ENCODE assay signal across 8 cellular contexts in genomic region chr6:159134701-159135364, GRCh38. TPM values are rescaled to one million over a fixed set of nuclear protein-coding genes. Genes with fewer than 3 reads are reported as not detected.
A peak's percentile ranks its signal among the peaks of the same experiment; 100 is the strongest.
DNase-seq lines count a peak whose midpoint lies in the region; ATAC-seq and TF ChIP-seq lines count a peak whose summit lies in the region.

No MANE protein-coding gene starts in this region.

- no peaks in the 10 kb centered on the region for H3K79me1 ChIP-seq in IMR-90 (ENCODE audit: low read depth in 1 of 2, low read length in 2 of 2)

- in situ Hi-C loops in IMR-90 (cut with MboI; ENCODE audit: low sequenced_read_pairs), result no loop called here

- CTCF ChIA-PET in BJ (lab: Yijun Ruan, JAX) (interaction anchor here (0.6 to 5.9 kb wide), 30 partner anchors 12 to 898 kb away, joined by 3 to 111 read pairs (median 5); partner anchors contain the start of genes RSPH3 and TAGAP), IMR-90 (lab: Yijun Ruan, JAX) (interaction anchor here (0.6 to 1.8 kb wide), 9 partner anchors 9 to 654 kb away, joined by 3 to 18 read pairs (median 4); no protein-coding TSS in a partner anchor), PC-9 (lab: Charles Lee) (interaction anchor here (0.5 to 1.0 kb wide), 9 partner anchors 10 to 1378 kb away, joined by 3 to 5 read pairs (median 4); no protein-coding TSS in a partner anchor)

- no peak overlapping the region for H4K5ac ChIP-seq in IMR-90 (ENCODE audit: low read depth, low read length)

- no peaks in the 10 kb centered on the region for H3K9me2 ChIP-seq in PC-9 (ENCODE audit: insufficient read depth)

- H3K79me2 ChIP-seq in PC-9 (ENCODE audit: low read depth), result no peaks in the 10 kb centered on the region

- no peaks in the 10 kb centered on the region for H3F3A ChIP-seq in PC-9 (ENCODE audit: insufficient read depth, low read depth)

- no peaks in the 10 kb centered on the region for H3K9me3 ChIP-seq in IMR-90 (ENCODE audit: control insufficient read depth, insufficient read depth, low read length)
- no peaks in the 10 kb centered on the region for H3K9me3 ChIP-seq in PC-9 (ENCODE audit: insufficient read depth, low read depth)
- no peaks in the 10 kb centered on the region for H3K9me3 ChIP-seq in neutrophil
- no peaks in the 10 kb centered on the region for H3K9me3 ChIP-seq in testis

- no peak overlapping the region for H3K23ac ChIP-seq in IMR-90 (ENCODE audit: low read depth, low read length)

- H4K8ac ChIP-seq in IMR-90 (ENCODE audit: low read depth in 2 of 2, low read length in 2 of 2), result no peak overlapping the region

- H3K9me1 ChIP-seq in IMR-90 (ENCODE audit: insufficient read depth, low read length), result no peaks in the 10 kb centered on the region

- H4K20me1 ChIP-seq in IMR-90 (ENCODE audit: insufficient read depth, low read length), result no peaks in the 10 kb centered on the region
- H4K20me1 ChIP-seq in PC-9 (ENCODE audit: insufficient read depth), result no peaks in the 10 kb centered on the region

- intact Hi-C loops in IMR-90 (cut with micrococcal nuclease) (loop anchor here (1.0 to 2.0 kb wide), 3 partner anchors 93 to 431 kb away; no protein-coding TSS in a partner anchor), PC-9 (cut with micrococcal nuclease; ENCODE audit: unreplicated experiment) (loop anchor here (1.0 to 10.0 kb wide), 4 partner anchors 90 to 914 kb away; partner anchors contain the start of gene TAGAP), testis (cut with DNase I; ENCODE audit: low total_unique reads) (loop anchor here (10.0 kb wide), 2 partner anchors 90 to 130 kb away; partner anchors contain the start of genes RSPH3 and TAGAP)

- no peak overlapping the region for H4K91ac ChIP-seq in IMR-90 (ENCODE audit: insufficient read depth, low read depth, low read length)

- no peak overlapping the region for H2AK5ac ChIP-seq in IMR-90 (ENCODE audit: low read depth, low read length)

- H2BK20ac ChIP-seq in IMR-90 (ENCODE audit: low read depth, low read length), result no peak overlapping the region

- peak; percentile 97 for TF ChIP-seq CTCF in BJ (IDR thresholded peaks at IDR 0.05; ENCODE audit: insufficient read depth, low read depth, low read length)
- peak; percentile 83 for TF ChIP-seq CTCF in IMR-90 (conservative IDR thresholded peaks at IDR 0.05; ENCODE audit: low read depth, low read length)
- peak; percentile 94 for TF ChIP-seq CTCF in PC-9 (conservative IDR thresholded peaks at IDR 0.05)
- TF ChIP-seq CTCF in neutrophil (IDR thresholded peaks at IDR 0.05), result peak; percentile 89
- TF ChIP-seq CTCF in testis (IDR thresholded peaks at IDR 0.05), result peak; percentile 87 to 94 (median 89)

- H3K18ac ChIP-seq in IMR-90 (ENCODE audit: low read depth, low read length), result no peak overlapping the region

- H3K27ac ChIP-seq in IMR-90 (ENCODE audit: insufficient read depth, low read length) (no peak overlapping the region), PC-9 (no peak overlapping the region), neutrophil (no peak overlapping the region), testis (no peak overlapping the region)

- no peaks in the 10 kb centered on the region for H3K4me1 ChIP-seq in IMR-90 (ENCODE audit: control insufficient read depth, insufficient read depth, low read length)
- no peaks in the 10 kb centered on the region for H3K4me1 ChIP-seq in PC-9 (replicated peaks; ENCODE audit: insufficient read depth)
- no peaks in the 10 kb centered on the region for H3K4me1 ChIP-seq in neutrophil (ENCODE audit: control insufficient read depth in 1 of 2, insufficient read depth in 1 of 2, low read depth in 1 of 2, low read length in 1 of 2)
- peaks cover 36% of the 10 kb centered on the region for H3K4me1 ChIP-seq in testis

- dilution Hi-C loops in IMR-90 (cut with HindIII; ENCODE audit: low sequenced_read_pairs, unreplicated experiment), result no loop called here

- H3K4me3 ChIP-seq in BJ (ENCODE audit: low read depth, low read length) (no peak overlapping the region), IMR-90 (ENCODE audit: insufficient read depth, low read depth, low read length) (no peak overlapping the region), PC-9 (no peak overlapping the region), neutrophil (ENCODE audit: low read depth in 1 of 2, low read length in 1 of 2) (no peak overlapping the region), testis (no peak overlapping the region)

- DNase-seq in BJ (ENCODE audit: low read depth) (no peak), GM19238 (ENCODE audit: insufficient read length, low spot score) (peak; percentile 32), IMR-90 (peak; percentile 46), PC-9 (peak; percentile 49 to 54), fibroblast of peridontal ligament (ENCODE audit: extremely low read depth) (peak; percentile 53), testis (peak; percentile 90)
- DNase-seq in activated T-cell treated with anti-CD3 and anti-CD28 coated beads, Interleukin-2, amount 50 U/mL, for 1 hour, result peak; percentile 73

- H2BK15ac ChIP-seq in IMR-90 (ENCODE audit: low read depth, low read length), result no peak overlapping the region

- peak; percentile 90 for ATAC-seq in IMR-90 (ENCODE audit: low read depth)

- no peak overlapping the region for H3K4ac ChIP-seq in IMR-90 (ENCODE audit: low read depth, low read length)

- H3K4me2 ChIP-seq in IMR-90 (ENCODE audit: low read depth, low read length) (no peak overlapping the region), PC-9 (no peak overlapping the region)

- no peak overlapping the region for H3K56ac ChIP-seq in IMR-90 (ENCODE audit: extremely low read depth, insufficient read depth, low read length)

- H3K27me3 ChIP-seq in BJ (ENCODE audit: control insufficient read depth, insufficient read depth, low read length), result peaks cover 1% of the 10 kb centered on the region; the same call in 1 of the 2 replicates
- peaks cover 32% of the 10 kb centered on the region for H3K27me3 ChIP-seq in IMR-90 (ENCODE audit: control insufficient read depth, insufficient read depth, low read length)
- H3K27me3 ChIP-seq in PC-9 (ENCODE audit: insufficient read depth, low read depth), result peaks cover 9% of the 10 kb centered on the region
- peaks cover 14% of the 10 kb centered on the region for H3K27me3 ChIP-seq in neutrophil
- no peaks in the 10 kb centered on the region for H3K27me3 ChIP-seq in testis

- no peak overlapping the region for H2AFZ ChIP-seq in IMR-90 (replicated peaks; ENCODE audit: low read length, poor library complexity)
- H2AFZ ChIP-seq in PC-9, result no peak overlapping the region

- TF ChIP-seq POLR2A in IMR-90 (IDR thresholded peaks at IDR 0.05; ENCODE audit: low read depth, low read length) (no peak), testis (IDR thresholded peaks at IDR 0.05) (no peak)

- no peak overlapping the region for H3K9ac ChIP-seq in IMR-90 (ENCODE audit: low read depth, low read length)

- peak; percentile 80 for TF ChIP-seq RAD21 in IMR-90 (IDR thresholded peaks at IDR 0.05; ENCODE audit: low read length)

- H2BK5ac ChIP-seq in IMR-90 (ENCODE audit: low read depth, low read length, poor library complexity, severe bottlenecking), result no peak overlapping the region

- no peak overlapping the region for H2AK9ac ChIP-seq in IMR-90 (replicated peaks; ENCODE audit: low read depth, low read length, poor library complexity)

- no CpG with 5 or more reads among the region's 9 CpGs for WGBS in IMR-90 (ENCODE audit: extremely low coverage in 2 of 2, insufficient read length in 1 of 2), 2 experiments
- 38 to 45% methylated on average over 9 of the region's 9 CpGs for WGBS in testis, 2 donors

- H3K36me3 ChIP-seq in BJ (ENCODE audit: control insufficient read depth, insufficient read depth, low read length) (no peaks in the 10 kb centered on the region), IMR-90 (ENCODE audit: control insufficient read depth, insufficient read depth, low read length) (no peaks in the 10 kb centered on the region), PC-9 (ENCODE audit: low read depth) (no peaks in the 10 kb centered on the region), neutrophil (no peaks in the 10 kb centered on the region), testis (ENCODE audit: low read depth, missing control alignments) (no peaks in the 10 kb centered on the region)

- H2BK120ac ChIP-seq in IMR-90 (ENCODE audit: low read depth, low read length), result no peak overlapping the region

- POLR2A ChIA-PET in BJ (lab: Charles Lee) (no interaction called here), IMR-90 (lab: Charles Lee; ENCODE audit: unreplicated experiment) (no interaction called here), PC-9 (lab: Charles Lee; ENCODE audit: unreplicated experiment) (no interaction called here)

- BruUV-seq in IMR-90 (replicated peaks; lab: Mats Ljungman, UMichigan) (no TSS peak), PC-9 (replicated peaks; lab: Mats Ljungman, UMichigan) (no TSS peak)

- no peak overlapping the region for H3K14ac ChIP-seq in IMR-90 (replicated peaks; ENCODE audit: low read depth, low read length)

TF ChIP-seq in IMR-90, 13 proteins besides CTCF, POLR2A, EP300 and RAD21:
- TF ChIP-seq SMC3 (IDR thresholded peaks at IDR 0.05; ENCODE audit: low read depth, low read length) (peak; percentile 66), MAZ (IDR thresholded peaks at IDR 0.05; ENCODE audit: borderline replicate concordance, low read depth, low read length) (no peak)
TF ChIP-seq in IMR-90: peak in this region for 1.

RNA-seq across cellular contexts. Expression of gene FNDC1, which starts 34.4 kb away (rescaled TPM):
- polyA plus RNA-seq in BJ (2011; rRNA removed) (0.10 and 0.22 TPM in 2 replicates), IMR-90 (2012; rRNA removed) (0.03 and 0.04 TPM in 2 replicates), testis (ENCODE audit: insufficient read depth, low read depth, low replicate concordance) (4.9 TPM)
- polyA minus RNA-seq in BJ (2011; rRNA and poly(A)+ RNA removed), result 0.05 and 0.10 TPM in 2 replicates
- total RNA-seq in IMR-90 (2012; rRNA removed) (not detected in 2 replicates), PC-9 (2021) (not detected in 2 replicates), testis (1 to 10 TPM in 1 of 2 donors, under 1 TPM in 1; 0.87 to 1.7 TPM)
- 0.03 and 0.06 TPM in 2 replicates for polyA plus RNA-seq in IMR-90 (2012; cell fraction: cytosol; rRNA removed)
- 0.05 TPM in 2 replicates for polyA plus RNA-seq in IMR-90 (2012; cell fraction: nucleus; rRNA removed; ENCODE audit: low replicate concordance)
